ENCODE assay signal across 8 cellular contexts in genomic region chr17:76997981-76998531, GRCh38.
DNase-seq lines count a peak whose midpoint lies in the region; ATAC-seq and TF ChIP-seq lines count a peak whose summit lies in the region.

No MANE protein-coding gene starts in this region.

- CTCF ChIA-PET in activated CD4-positive, alpha-beta T cell treated with anti-CD3 and anti-CD28 coated beads, Interleukin-2, amount 10 ng/mL, durations not matched to agents 7 days and 5 days (lab: Charles Lee) = interaction anchor here (0.5 to 1.0 kb wide), 3 partner anchors 10 to 64 kb away, joined by 3 to 4 read pairs (median 3); no protein-coding TSS in a partner anchor

- intact Hi-C loops in right cardiac atrium (cut with DNase I) = no loop called here

- ATAC-seq in HG03135 (IDR thresholded peaks at IDR 0.05; ENCODE audit: unreplicated experiment) = peak; percentile 72
- ATAC-seq in naive B cell (ENCODE audit: low read depth in 2 of 2) = peak; percentile 90
- no peak for ATAC-seq in GM21717 (IDR thresholded peaks at IDR 0.05; ENCODE audit: unreplicated experiment)
- no peak for ATAC-seq in right cardiac atrium

- TF ChIP-seq CTCF in GM12864 (IDR thresholded peaks at IDR 0.05; ENCODE audit: low read depth, low read length, missing control alignments) = no peak

- peaks cover 58% of the 10 kb centered on the region for H3K4me1 Mint-ChIP-seq in activated CD4-positive, alpha-beta T cell treated with anti-CD3 and anti-CD28 coated beads, Interleukin-2, amount 10 ng/mL, durations not matched to agents 7 days and 5 days
- peaks cover 33 to 52% (median 41%) of the 10 kb centered on the region in 3 donors for H3K4me1 Mint-ChIP-seq in naive B cell

- peak; percentile 29 for DNase-seq in GM12864 (ENCODE audit: low read depth)
- DNase-seq in activated CD4-positive, alpha-beta T cell treated with anti-CD3 and anti-CD28 coated beads, Interleukin-2, amount 10 ng/mL, durations not matched to agents 7 days and 5 days = peak; percentile 78
- DNase-seq in naive B cell = peak; percentile 83
- no peak for DNase-seq in HT-29 (ENCODE audit: low spot score)
- DNase-seq in cerebellar cortex (ENCODE audit: low spot score) = no peak
- DNase-seq in right cardiac atrium = no peak

- no peaks in the 10 kb centered on the region for H3K27me3 ChIP-seq in right cardiac atrium (ENCODE audit: control insufficient read depth, insufficient read depth)

- 60% methylated on average over 16 of the region's 16 CpGs for WGBS in right cardiac atrium

- H3K27me3 Mint-ChIP-seq in activated CD4-positive, alpha-beta T cell treated with anti-CD3 and anti-CD28 coated beads, Interleukin-2, amount 10 ng/mL, durations not matched to agents 7 days and 5 days = no peaks in the 10 kb centered on the region
- peaks cover 0 to 9% (median 0%) of the 10 kb centered on the region in 3 donors for H3K27me3 Mint-ChIP-seq in naive B cell

- H3K27ac Mint-ChIP-seq in activated CD4-positive, alpha-beta T cell treated with anti-CD3 and anti-CD28 coated beads, Interleukin-2, amount 10 ng/mL, durations not matched to agents 7 days and 5 days = peak overlapping the region; percentile 95
- H3K27ac Mint-ChIP-seq in naive B cell = peak overlapping the region; percentile 42 to 98 (median 86)

- POLR2A ChIA-PET in activated CD4-positive, alpha-beta T cell treated with anti-CD3 and anti-CD28 coated beads, Interleukin-2, amount 10 ng/mL, durations not matched to agents 7 days and 5 days (lab: Charles Lee) = no interaction called here

- H3K9me3 ChIP-seq in right cardiac atrium (ENCODE audit: control insufficient read depth, low read length) = no peaks in the 10 kb centered on the region

- H3K4me3 Mint-ChIP-seq in activated CD4-positive, alpha-beta T cell treated with anti-CD3 and anti-CD28 coated beads, Interleukin-2, amount 10 ng/mL, durations not matched to agents 7 days and 5 days = peak overlapping the region; percentile 46
- H3K4me3 Mint-ChIP-seq in naive B cell = peak overlapping the region; percentile 12 to 87 (median 68)

- H3K4me1 ChIP-seq in right cardiac atrium (ENCODE audit: control insufficient read depth, insufficient read depth, low read length) = no peaks in the 10 kb centered on the region

- H3K4me3 ChIP-seq in GM12864 (ENCODE audit: low read depth, low read length) = no peak overlapping the region; the same call in 1 of the 2 replicates
- H3K4me3 ChIP-seq in right cardiac atrium (ENCODE audit: low read length) = no peak overlapping the region

- H3K27ac ChIP-seq in right cardiac atrium (ENCODE audit: low read length) = no peak overlapping the region

- no peaks in the 10 kb centered on the region for H3K9me3 Mint-ChIP-seq in activated CD4-positive, alpha-beta T cell treated with anti-CD3 and anti-CD28 coated beads, Interleukin-2, amount 10 ng/mL, durations not matched to agents 7 days and 5 days
- no peaks in the 10 kb centered on the region for H3K9me3 Mint-ChIP-seq in naive B cell

- H3K36me3 Mint-ChIP-seq in activated CD4-positive, alpha-beta T cell treated with anti-CD3 and anti-CD28 coated beads, Interleukin-2, amount 10 ng/mL, durations not matched to agents 7 days and 5 days (ENCODE audit: low read depth) = no peaks in the 10 kb centered on the region
- no peaks in the 10 kb centered on the region for H3K36me3 Mint-ChIP-seq in naive B cell

Comparison
In these comparisons a context has a peak if more than half of its experiments do, and no peak if none do; other contexts are left out.
1. DNase-seq: peak in GM12864 (single experiment), activated CD4-positive, alpha-beta T cell treated with anti-CD3 and anti-CD28 coated beads, Interleukin-2, amount 10 ng/mL, durations not matched to agents 7 days and 5 days (single experiment) and naive B cell (single experiment); none in HT-29 (single experiment), cerebellar cortex (single experiment) and right cardiac atrium (0 of 3).
2. ATAC-seq: peak in HG03135 (single experiment) and naive B cell (2 of 2); none in GM21717 (single experiment) and right cardiac atrium (0 of 2).